Comparison of ENCODE assay signal across 8 cellular contexts in the genomic region with DNA sequence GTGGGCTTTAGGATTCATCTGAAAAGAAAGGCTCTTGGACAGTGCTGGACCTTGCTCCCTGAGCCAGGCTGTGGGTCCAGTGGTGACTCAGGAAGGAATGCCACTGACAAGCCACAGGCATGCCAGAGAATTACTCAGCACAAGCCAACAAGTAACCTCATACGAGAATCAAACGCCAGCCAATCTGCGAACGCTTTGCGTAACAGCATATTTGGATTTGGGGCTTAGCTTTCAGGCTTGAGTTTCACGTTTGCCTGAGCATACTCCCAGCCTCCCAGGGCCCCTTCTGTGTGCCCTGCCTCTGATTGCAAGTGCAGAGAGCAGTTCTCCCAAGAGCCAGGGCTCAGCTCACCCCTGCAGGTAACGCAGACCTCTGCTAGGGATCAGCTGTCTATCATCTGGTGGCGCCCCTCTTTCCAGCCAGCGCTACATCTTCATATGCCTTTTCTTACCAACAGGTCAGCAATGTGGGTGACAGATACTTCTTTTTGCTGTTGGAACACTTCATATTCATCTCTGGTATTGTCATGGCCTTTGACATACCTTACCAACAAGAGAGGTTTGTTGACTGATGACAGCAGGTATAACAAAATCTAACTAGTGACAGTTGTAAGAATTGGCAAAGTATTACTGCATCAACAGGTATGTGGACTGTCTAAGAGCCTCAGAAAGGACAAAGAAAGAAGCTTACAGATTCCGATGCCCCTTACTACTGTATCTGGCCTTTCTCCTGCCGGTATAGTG. TPM values are rescaled to one million over a fixed set of nuclear protein-coding genes. Genes with fewer than 3 reads are reported as not detected.
DNase-seq lines count a peak whose midpoint lies in the region; ATAC-seq and TF ChIP-seq lines count a peak whose summit lies in the region.

No MANE protein-coding gene starts in this region.

- H3K27ac Mint-ChIP-seq in nephron progenitor cell, result no peak overlapping the region
- H3K27ac Mint-ChIP-seq in stimulated activated naive CD8-positive, alpha-beta T cell treated with anti-CD3 and anti-CD28 coated beads, Interleukin-15, amount 100 ng/mL, for 72 hours, result no peak overlapping the region

- peaks cover 16% of the 10 kb centered on the region for H3K27me3 Mint-ChIP-seq in nephron progenitor cell (ENCODE audit: low read depth, poor library complexity)
- peaks cover 6% of the 10 kb centered on the region for H3K27me3 Mint-ChIP-seq in stimulated activated naive CD8-positive, alpha-beta T cell treated with anti-CD3 and anti-CD28 coated beads, Interleukin-15, amount 100 ng/mL, for 72 hours

- H3K36me3 Mint-ChIP-seq in nephron progenitor cell (ENCODE audit: low read depth), result no peaks in the 10 kb centered on the region

- TF ChIP-seq POLR2A in prostate gland (IDR thresholded peaks at IDR 0.05), result peak; percentile 67

- DNase-seq in GM04503 (ENCODE audit: low read depth) (peak; percentile 97), glomerular visceral epithelial cell (ENCODE audit: extremely low spot score) (peak; percentile 98), prostate gland (ENCODE audit: low spot score) (peak; percentile 90), nephron progenitor cell (no peak)
- no peak for DNase-seq in stimulated activated naive CD8-positive, alpha-beta T cell treated with anti-CD3 and anti-CD28 coated beads, Interleukin-15, amount 100 ng/mL, for 72 hours

- no peaks in the 10 kb centered on the region for H3K36me3 ChIP-seq in prostate gland

- no peaks in the 10 kb centered on the region for H3K27me3 ChIP-seq in prostate gland (replicated peaks; ENCODE audit: insufficient read depth)

- no peaks in the 10 kb centered on the region for H3K4me1 ChIP-seq in prostate gland (replicated peaks)

- H3K27ac ChIP-seq in prostate gland, result peak overlapping the region; percentile 68 to 69

- no peak for TF ChIP-seq CTCF in WI38 (IDR thresholded peaks at IDR 0.05; ENCODE audit: low read depth, low read length)
- no peak for TF ChIP-seq CTCF in prostate gland (IDR thresholded peaks at IDR 0.05)
- TF ChIP-seq CTCF in nephron progenitor cell (IDR thresholded peaks at IDR 0.05), result no peak

- ATAC-seq in HG03469 (IDR thresholded peaks at IDR 0.05; ENCODE audit: unreplicated experiment), result no peak
- ATAC-seq in GM21576 (IDR thresholded peaks at IDR 0.05; ENCODE audit: unreplicated experiment), result no peak
- no peak for ATAC-seq in stimulated activated naive CD8-positive, alpha-beta T cell treated with anti-CD3 and anti-CD28 coated beads, Interleukin-15, amount 100 ng/mL, for 72 hours

- intact Hi-C loops in prostate gland (cut with DNase I), result no loop called here

- peak overlapping the region; percentile 60 for H3K4me3 ChIP-seq in WI38 (ENCODE audit: low read depth, low read length)
- no peak overlapping the region for H3K4me3 ChIP-seq in prostate gland

- H3K9me3 ChIP-seq in prostate gland, result no peaks in the 10 kb centered on the region

- peaks cover 30% of the 10 kb centered on the region for H3K4me1 Mint-ChIP-seq in nephron progenitor cell
- H3K4me1 Mint-ChIP-seq in stimulated activated naive CD8-positive, alpha-beta T cell treated with anti-CD3 and anti-CD28 coated beads, Interleukin-15, amount 100 ng/mL, for 72 hours, result peaks cover 8% of the 10 kb centered on the region

- no peaks in the 10 kb centered on the region for H3K9me3 Mint-ChIP-seq in nephron progenitor cell
- no peaks in the 10 kb centered on the region for H3K9me3 Mint-ChIP-seq in stimulated activated naive CD8-positive, alpha-beta T cell treated with anti-CD3 and anti-CD28 coated beads, Interleukin-15, amount 100 ng/mL, for 72 hours

- 49% methylated on average over 11 of the region's 11 CpGs for WGBS in prostate gland

- no peak overlapping the region for H3K4me3 Mint-ChIP-seq in nephron progenitor cell
- H3K4me3 Mint-ChIP-seq in stimulated activated naive CD8-positive, alpha-beta T cell treated with anti-CD3 and anti-CD28 coated beads, Interleukin-15, amount 100 ng/mL, for 72 hours, result no peak overlapping the region

RNA-seq across cellular contexts. Expression of gene ZSWIM6, which starts 30.1 kb away (rescaled TPM):
- 10 to 100 TPM in 1 of 2 donors, 1 to 10 TPM in 1; 8.7 to 13.7 TPM for total RNA-seq in prostate gland

Comparison
In these comparisons a context has a peak if more than half of its experiments do, and no peak if none do; other contexts are left out.
1. DNase-seq: peak in GM04503 (single experiment), glomerular visceral epithelial cell (single experiment) and prostate gland (single experiment); none in nephron progenitor cell (single experiment) and stimulated activated naive CD8-positive, alpha-beta T cell treated with anti-CD3 and anti-CD28 coated beads, Interleukin-15, amount 100 ng/mL, for 72 hours (0 of 2).